ENCODE assay signal across 9 cellular contexts in the genomic region with DNA sequence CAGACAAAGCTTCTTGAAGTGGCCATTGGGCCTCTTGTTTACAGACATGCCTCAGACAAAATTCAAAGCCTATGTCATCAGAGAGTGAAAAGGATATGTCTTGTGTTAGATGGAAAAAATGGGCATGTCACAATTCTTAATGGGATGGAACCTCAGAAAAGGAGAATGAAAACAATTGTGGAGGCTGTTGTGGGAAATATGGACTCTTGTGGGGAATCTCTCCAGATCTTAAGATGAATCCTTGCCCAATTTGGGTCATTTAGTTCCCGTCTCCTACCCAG. TPM values are rescaled to one million over a fixed set of nuclear protein-coding genes. Genes with fewer than 3 reads are reported as not detected.
DNase-seq lines count a peak whose midpoint lies in the region; ATAC-seq and TF ChIP-seq lines count a peak whose summit lies in the region.
"Had no signal": no experiment of that assay in that cellular context is flagged by ENCODE, and none has a peak within 500 bp of the region (broad histone marks: within the 10 kb centered on the region; RNA-seq: fewer than 3 reads in every experiment).

No MANE protein-coding gene starts in this region.

- H3K36me3 Mint-ChIP-seq in chondrocyte (ENCODE audit: low read depth): peaks cover 11% of the 10 kb centered on the region
- peaks cover 2% of the 10 kb centered on the region for H3K36me3 Mint-ChIP-seq in activated naive CD4-positive, alpha-beta T cell treated with anti-CD3 and anti-CD28 coated beads for 36 hours (ENCODE audit: low read depth)
- H3K36me3 Mint-ChIP-seq in CD4-positive, alpha-beta T cell (ENCODE audit: low read depth): peaks cover 18% of the 10 kb centered on the region

- H3K9me3 Mint-ChIP-seq in chondrocyte (ENCODE audit: low read depth): no peaks in the 10 kb centered on the region
- no peaks in the 10 kb centered on the region for H3K9me3 Mint-ChIP-seq in activated naive CD4-positive, alpha-beta T cell treated with anti-CD3 and anti-CD28 coated beads for 36 hours
- H3K9me3 Mint-ChIP-seq in CD4-positive, alpha-beta T cell: no peaks in the 10 kb centered on the region

- DNase-seq in Panc1 (ENCODE audit: low read depth, low spot score) (no peak), chondrocyte (ENCODE audit: low spot score) (no peak), thyroid gland (no peak), NCI-H82 treated with DMSO at 0.1 percent for 48 hours (lab: John Stamatoyannopoulos, UW; ENCODE audit: unreplicated experiment) (no peak), hippocampal formation (lab: John Stamatoyannopoulos, UW) (no peak)
- no peak for DNase-seq in activated naive CD4-positive, alpha-beta T cell treated with anti-CD3 and anti-CD28 coated beads for 36 hours
- DNase-seq in CD4-positive, alpha-beta T cell: no peak
- DNase-seq: KBM-7 had no signal

- H3K9ac ChIP-seq in mucosa of stomach (ENCODE audit: low read length): peak overlapping the region; percentile 61

- H3K4me1 ChIP-seq in Panc1 (ENCODE audit: control insufficient read depth, insufficient read depth, low read length): peaks cover 40% of the 10 kb centered on the region
- peaks cover 70% of the 10 kb centered on the region for H3K4me1 ChIP-seq in mucosa of stomach (ENCODE audit: control insufficient read depth, insufficient read depth, low read length)
- H3K4me1 ChIP-seq in thyroid gland: peaks cover 24 to 62% of the 10 kb centered on the region in 2 donors

- H3K4me3 ChIP-seq in Panc1 (ENCODE audit: low read depth in 2 of 2, low read length in 2 of 2): no peak overlapping the region
- H3K4me3 ChIP-seq in mucosa of stomach (ENCODE audit: low read length): no peak overlapping the region
- no peak overlapping the region for H3K4me3 ChIP-seq in thyroid gland (replicated peaks in 1 of 3)

- no peak for TF ChIP-seq CTCF in Panc1 (IDR thresholded peaks at IDR 0.05)
- TF ChIP-seq CTCF in chondrocyte (IDR thresholded peaks at IDR 0.05): no peak
- no peak for TF ChIP-seq CTCF in thyroid gland (IDR thresholded peaks at IDR 0.05)
- TF ChIP-seq CTCF in CD4-positive, alpha-beta T cell (IDR thresholded peaks at IDR 0.05): no peak

- TF ChIP-seq POLR2A in thyroid gland (IDR thresholded peaks at IDR 0.05): no peak

- no TSS peak for BruUV-seq in Panc1 (replicated peaks; lab: Mats Ljungman, UMichigan)

- peak overlapping the region; percentile 100 for H3K27ac Mint-ChIP-seq in chondrocyte (ENCODE audit: unreplicated experiment)
- no peak overlapping the region for H3K27ac Mint-ChIP-seq in activated naive CD4-positive, alpha-beta T cell treated with anti-CD3 and anti-CD28 coated beads for 36 hours
- no peak overlapping the region for H3K27ac Mint-ChIP-seq in CD4-positive, alpha-beta T cell

- H3K4me1 Mint-ChIP-seq in chondrocyte (ENCODE audit: low read depth): peaks cover 60% of the 10 kb centered on the region
- peaks cover 52% of the 10 kb centered on the region for H3K4me1 Mint-ChIP-seq in activated naive CD4-positive, alpha-beta T cell treated with anti-CD3 and anti-CD28 coated beads for 36 hours (ENCODE audit: low read depth)
- H3K4me1 Mint-ChIP-seq in CD4-positive, alpha-beta T cell (ENCODE audit: low read depth): peaks cover 43% of the 10 kb centered on the region

- no peaks in the 10 kb centered on the region for H3K27me3 Mint-ChIP-seq in chondrocyte (ENCODE audit: low read depth)
- H3K27me3 Mint-ChIP-seq in activated naive CD4-positive, alpha-beta T cell treated with anti-CD3 and anti-CD28 coated beads for 36 hours (ENCODE audit: low read depth): no peaks in the 10 kb centered on the region
- no peaks in the 10 kb centered on the region for H3K27me3 Mint-ChIP-seq in CD4-positive, alpha-beta T cell

- H3K27ac ChIP-seq in Panc1 (ENCODE audit: low read length) (peak overlapping the region; percentile 45), thyroid gland (peak overlapping the region; percentile 89 to 93 (median 92))
- H3K27ac ChIP-seq in CD4-positive, alpha-beta T cell (ENCODE audit: low read depth, low read length): no peak overlapping the region

- 86 to 95% methylated on average over 1 of the region's 1 CpG for WGBS in thyroid gland, 2 donors

- POLR2A ChIA-PET in Panc1 (lab: Charles Lee): interaction anchor here (1.0 kb wide), 1 partner anchor 26 kb away, joined by 6 read pairs; no protein-coding TSS in a partner anchor
- POLR2A ChIA-PET in CD4-positive, alpha-beta T cell (lab: Charles Lee): interaction anchor here (2.1 to 6.4 kb wide), 3 partner anchors 22 to 110 kb away, joined by 5 to 94 read pairs (median 27); no protein-coding TSS in a partner anchor

- intact Hi-C loops in Panc1 (cut with micrococcal nuclease; ENCODE audit: unreplicated experiment): loop anchor here (10.0 kb wide), 1 partner anchor 436 kb away; no protein-coding TSS in a partner anchor
- intact Hi-C loops in thyroid gland (cut with DNase I): loop anchor here (10.0 kb wide), 1 partner anchor 436 kb away; no protein-coding TSS in a partner anchor
- intact Hi-C loops in activated naive CD4-positive, alpha-beta T cell treated with anti-CD3 and anti-CD28 coated beads for 36 hours (cut with micrococcal nuclease): loop anchor here (5.0 kb wide), 1 partner anchor 348 kb away; the partner anchor contains the start of gene KIF3A
- intact Hi-C loops in CD4-positive, alpha-beta T cell (cut with DNase I, micrococcal nuclease): loop anchor here (5.0 to 10.0 kb wide), 4 partner anchors 33 to 493 kb away; partner anchors contain the start of gene IL3 (in 1 of the 2)

- no peaks in the 10 kb centered on the region for H3K36me3 ChIP-seq in Panc1 (ENCODE audit: control insufficient read depth, insufficient read depth, low read length)
- peaks cover 14% of the 10 kb centered on the region for H3K36me3 ChIP-seq in mucosa of stomach (ENCODE audit: control insufficient read depth, insufficient read depth, low read length)
- H3K36me3 ChIP-seq in thyroid gland: peaks cover 5 to 6% of the 10 kb centered on the region in 2 donors

- H3K27me3 ChIP-seq in Panc1 (ENCODE audit: control insufficient read depth, insufficient read depth, low read length) (no peaks in the 10 kb centered on the region), mucosa of stomach (ENCODE audit: control insufficient read depth, insufficient read depth, low read length) (no peaks in the 10 kb centered on the region), thyroid gland (no peaks in the 10 kb centered on the region)
- no peaks in the 10 kb centered on the region for H3K27me3 ChIP-seq in CD4-positive, alpha-beta T cell (ENCODE audit: control insufficient read depth, insufficient read depth, low read length)

- H3K9me3 ChIP-seq in Panc1 (ENCODE audit: control insufficient read depth, insufficient read depth, low read depth, low read length) (no peaks in the 10 kb centered on the region), mucosa of stomach (ENCODE audit: control insufficient read depth, low read length) (no peaks in the 10 kb centered on the region), thyroid gland (no peaks in the 10 kb centered on the region)
- no peaks in the 10 kb centered on the region for H3K9me3 ChIP-seq in CD4-positive, alpha-beta T cell (ENCODE audit: control insufficient read depth, low read length)

- in situ Hi-C loops in Panc1 (cut with HindIII; ENCODE audit: low pct_unique_long_range_greater_than_20kb, low sequenced_read_pairs): loop anchor here (25.0 kb wide), 1 partner anchor 98 kb away; the partner anchor contains the start of gene IRF1

- ATAC-seq in Panc1: no peak
- ATAC-seq in CD4-positive, alpha-beta T cell (ENCODE audit: poor library complexity): no peak

- peak overlapping the region; percentile 17 for H3K4me3 Mint-ChIP-seq in chondrocyte (ENCODE audit: unreplicated experiment)
- no peak overlapping the region for H3K4me3 Mint-ChIP-seq in activated naive CD4-positive, alpha-beta T cell treated with anti-CD3 and anti-CD28 coated beads for 36 hours
- no peak overlapping the region for H3K4me3 Mint-ChIP-seq in CD4-positive, alpha-beta T cell

- CTCF ChIA-PET in Panc1 (lab: Charles Lee): interaction anchor here (0.5 to 4.2 kb wide), 4 partner anchors 22 to 179 kb away, joined by 3 to 20 read pairs (median 4); no protein-coding TSS in a partner anchor
- CTCF ChIA-PET in activated naive CD4-positive, alpha-beta T cell treated with anti-CD3 and anti-CD28 coated beads for 36 hours (lab: Charles Lee): interaction anchor here (0.8 to 20.9 kb wide), 4 partner anchors 26 to 430 kb away, joined by 3 to 466 read pairs (median 15); no protein-coding TSS in a partner anchor
- CTCF ChIA-PET in CD4-positive, alpha-beta T cell (lab: Charles Lee): interaction anchor here (7.1 kb wide), 1 partner anchor 111 kb away, joined by 104 read pairs; no protein-coding TSS in a partner anchor

RNA-seq across cellular contexts. Expression of gene SLC22A5, which starts 19.5 kb away (rescaled TPM):
- total RNA-seq in Panc1 (2021; ENCODE audit: unreplicated experiment) (9.5 TPM), chondrocyte (6.1 to 7.1 TPM (median 6.6 TPM) in 3 replicates), thyroid gland (10 to 100 TPM; 18.1 to 28.3 (median 24.2) TPM)
- polyA plus RNA-seq in Panc1 (2012; ENCODE audit: insufficient read length): 7.2 TPM
- total RNA-seq in activated naive CD4-positive, alpha-beta T cell treated with anti-CD3 and anti-CD28 coated beads for 36 hours: 1 to 10 TPM; 3.1 to 3.6 TPM
- total RNA-seq in CD4-positive, alpha-beta T cell: 1 to 10 TPM; 4.3 to 4.5 TPM
